ENCODE assay signal across 20 cellular contexts in the genomic region with DNA sequence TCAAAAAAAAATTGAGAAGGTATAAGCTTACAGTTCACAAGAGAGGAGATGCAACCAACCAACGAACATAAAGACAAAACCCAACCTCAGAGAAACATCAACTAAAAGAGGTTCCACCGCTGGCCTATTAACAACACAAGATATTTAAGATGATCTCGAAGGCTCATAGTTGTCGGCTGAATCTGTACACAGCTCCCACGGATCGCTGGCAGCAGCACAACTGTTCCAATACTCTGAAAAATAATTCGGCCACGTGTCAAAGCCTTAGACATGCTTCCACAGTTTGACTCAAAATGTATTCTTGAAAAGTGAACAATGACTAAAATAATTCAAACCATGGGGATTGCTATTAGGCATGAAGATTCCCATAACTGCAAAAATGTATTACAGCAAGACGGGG. TPM values are rescaled to one million over a fixed set of nuclear protein-coding genes. Genes with fewer than 3 reads are reported as not detected.
"Had no signal": no experiment of that assay in that cellular context is flagged by ENCODE, and none has a peak within 500 bp of the region (broad histone marks: within the 10 kb centered on the region; RNA-seq: fewer than 3 reads in every experiment).

No MANE protein-coding gene starts in this region.

- H3K27me3 ChIP-seq: adrenal gland, cardiac muscle cell, tibial nerve had no signal

- DNase-seq: activated CD4-positive, alpha-beta T cell treated with anti-CD3 and anti-CD28 coated beads, Interleukin-2, amount 50 U/mL, for 48 hours; activated CD4-positive, CD25-positive, alpha-beta regulatory T cell treated with anti-CD3 and anti-CD28 coated beads, Interleukin-2, amount 50 U/mL, for 72 hours; activated gamma-delta T cell treated with Interleukin-2 at 50 U/mL for 16 hours; activated T-cell treated with anti-CD3 and anti-CD28 coated beads for 4 hours; adrenal gland; hypothalamus; left ventricle myocardium superior; naive B cell; stimulated activated CD4-positive, alpha-beta T cell treated with anti-CD3 and anti-CD28 coated beads, Interleukin-2, amount 100 ng/mL, for 24 hours had no signal

- H3K27me3 Mint-ChIP-seq: naive B cell; progenitor cell of endocrine pancreas; stimulated activated naive CD8-positive, alpha-beta T cell treated with anti-CD3 and anti-CD28 coated beads, Interleukin-15, Interleukin-2, amounts not matched to agents 100 ng/mL and 50 ng/mL, for 24 hours had no signal

- FAIRE-seq: frontal cortex, urothelium cell line had no signal

- H3K36me3 ChIP-seq: adrenal gland, cardiac muscle cell, tibial nerve had no signal

- H3K9me3 Mint-ChIP-seq: activated naive CD4-positive, alpha-beta T cell treated with anti-CD3 and anti-CD28 coated beads, Interleukin-2, amount 50 U/mL, for 72 hours; activated T-helper 1 cell treated with anti-CD3 and anti-CD28 coated beads, Interleukin-12 subunit alpha, Interleukin-12 subunit beta, Interleukin-2, Interleukin-4 antibody, amounts not matched to agents 30 ng/mL and 10 ng/mL and 1 ng/mL, durations not matched to agents 14 hours and 24 hours and 36 hours; naive B cell; neural crest cell; stimulated activated naive CD8-positive, alpha-beta T cell treated with anti-CD3 and anti-CD28 coated beads, Interleukin-15, Interleukin-2, amounts not matched to agents 100 ng/mL and 50 ng/mL, for 24 hours; T-helper 1 cell treated with Interleukin-12 subunit alpha and Interleukin-12 subunit beta and Interleukin-4 antibody, amounts not matched to agents 30 μg/mL and 1 μg/mL, for 36 hours had no signal

- H3K27ac Mint-ChIP-seq: activated naive CD4-positive, alpha-beta T cell treated with anti-CD3 and anti-CD28 coated beads, Interleukin-2, amount 50 U/mL, for 72 hours; activated T-helper 1 cell treated with anti-CD3 and anti-CD28 coated beads, Interleukin-12 subunit alpha, Interleukin-12 subunit beta, Interleukin-2, Interleukin-4 antibody, amounts not matched to agents 30 ng/mL and 10 ng/mL and 1 ng/mL, durations not matched to agents 14 hours and 24 hours and 36 hours; progenitor cell of endocrine pancreas; stimulated activated naive CD8-positive, alpha-beta T cell treated with anti-CD3 and anti-CD28 coated beads, Interleukin-15, Interleukin-2, amounts not matched to agents 100 ng/mL and 50 ng/mL, for 24 hours; T-helper 1 cell treated with Interleukin-12 subunit alpha and Interleukin-12 subunit beta and Interleukin-4 antibody, amounts not matched to agents 30 μg/mL and 1 μg/mL, for 36 hours had no signal

- H3K4me3 Mint-ChIP-seq: activated T-helper 1 cell treated with anti-CD3 and anti-CD28 coated beads, Interleukin-12 subunit alpha, Interleukin-12 subunit beta, Interleukin-2, Interleukin-4 antibody, amounts not matched to agents 30 ng/mL and 10 ng/mL and 1 ng/mL, durations not matched to agents 14 hours and 24 hours and 36 hours; naive B cell; neural crest cell; stimulated activated naive CD8-positive, alpha-beta T cell treated with anti-CD3 and anti-CD28 coated beads, Interleukin-15, Interleukin-2, amounts not matched to agents 100 ng/mL and 50 ng/mL, for 24 hours; T-helper 1 cell treated with Interleukin-12 subunit alpha and Interleukin-12 subunit beta and Interleukin-4 antibody, amounts not matched to agents 30 μg/mL and 1 μg/mL, for 36 hours had no signal

- H3K9me3 ChIP-seq: adrenal gland, tibial nerve had no signal

- H3K4me3 ChIP-seq: adrenal gland, cardiac muscle cell, tibial nerve had no signal

- H3K27ac ChIP-seq: adrenal gland, cardiac muscle cell, tibial nerve had no signal

- ATAC-seq: activated naive CD4-positive, alpha-beta T cell treated with anti-CD3 and anti-CD28 coated beads, Interleukin-2, amount 50 U/mL, for 72 hours; left ventricle myocardium superior had no signal

RNA-seq across cellular contexts. Expression of gene HUS1B, which starts 22.4 kb away (rescaled TPM):
- total RNA-seq: kidney epithelial cell, left ventricle myocardium superior had no signal
- polyA plus RNA-seq: cardiac muscle cell had no signal
